ENCODE assay signal across 1 cellular context in genomic region chr6:109060585-109060984, GRCh38.
TF ChIP-seq lines count a peak whose summit lies in the region.

No MANE protein-coding gene starts in this region.

TF ChIP-seq in HEK293, 187 proteins besides CTCF, POLR2A, EP300 and RAD21 (continued from another document):
- TF ChIP-seq ATF2 (tag by site-specific recombination; IDR thresholded peaks at IDR 0.05; ENCODE audit: low read depth) (peak; percentile 72), GLI4 (tag by site-specific recombination; IDR thresholded peaks at IDR 0.05) (no peak), ZBTB49 (tag by site-specific recombination; IDR thresholded peaks at IDR 0.05; ENCODE audit: low read depth) (no peak), HIC1 (tag by site-specific recombination; IDR thresholded peaks at IDR 0.05) (no peak), ZNF114 (tag by site-specific recombination; IDR thresholded peaks at IDR 0.05) (no peak), PRDM6 (tag by site-specific recombination; IDR thresholded peaks at IDR 0.05) (peak; percentile 65), ZNF707 (tag by site-specific recombination; IDR thresholded peaks at IDR 0.05) (no peak), ZNF521 (tag by site-specific recombination; IDR thresholded peaks at IDR 0.05) (no peak), SETDB1 (IDR thresholded peaks at IDR 0.05; ENCODE audit: insufficient read length, low read length) (no peak)
